ENCODE assay signal across 8 cellular contexts in the genomic region with DNA sequence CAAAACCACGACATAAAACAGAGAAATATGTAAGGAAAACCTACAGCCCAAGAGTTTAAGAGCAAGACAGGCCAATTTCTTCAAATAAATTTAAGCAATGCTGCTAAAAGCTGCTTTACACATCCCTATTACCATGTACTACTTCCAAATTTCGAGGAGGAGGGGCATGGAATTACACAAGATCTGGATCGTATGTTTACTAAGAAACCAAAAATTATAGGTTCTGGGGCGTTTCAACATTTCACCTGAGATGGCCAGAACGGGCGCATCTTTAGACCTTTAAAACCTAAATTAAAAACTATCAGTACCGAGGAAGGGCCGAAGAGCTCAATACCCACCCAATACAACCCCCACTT. TPM values are rescaled to one million over a fixed set of nuclear protein-coding genes. Genes with fewer than 3 reads are reported as not detected.
DNase-seq lines count a peak whose midpoint lies in the region; ATAC-seq, FAIRE-seq and TF ChIP-seq lines count a peak whose summit lies in the region.

No MANE protein-coding gene starts in this region.

- POLR2A ChIA-PET in A549 (lab: Yijun Ruan, JAX) = interaction anchor here (0.5 to 1.2 kb wide), 5 partner anchors 9 to 769 kb away, joined by 3 to 5 read pairs (median 4); no protein-coding TSS in a partner anchor

- H3K4me2 ChIP-seq in A549 = peak overlapping the region; percentile 87

- peaks cover 31% of the 10 kb centered on the region for H3K4me1 ChIP-seq in A549
- peaks cover 11% of the 10 kb centered on the region for H3K4me1 ChIP-seq in HUES48 (ENCODE audit: control insufficient read depth, insufficient read depth, low read length)
- peaks cover 23% of the 10 kb centered on the region in 2 donors for H3K4me1 ChIP-seq in mucosa of rectum (ENCODE audit: control insufficient read depth in 2 of 2, insufficient read depth in 2 of 2, low read length in 2 of 2)

- no peak for TF ChIP-seq EP300 in A549 (IDR thresholded peaks at IDR 0.05)

- no peak for ATAC-seq in A549
- no peak for ATAC-seq in GM21576 (IDR thresholded peaks at IDR 0.05; ENCODE audit: unreplicated experiment)

- H3K4me3 ChIP-seq in A549 (peak overlapping the region; percentile 91), HUES48 (ENCODE audit: low read depth, low read length) (peak overlapping the region; percentile 97), bronchial epithelial cell (ENCODE audit: low read depth, low read length) (peak overlapping the region; percentile 82), mucosa of rectum (ENCODE audit: low read length in 2 of 2) (peak overlapping the region; percentile 86 to 92)

- peak in 1 of 2 experiments; percentile 33 for DNase-seq in A549 (ENCODE audit: low read depth in 1 of 2, low spot score in 1 of 2)
- DNase-seq in bronchial epithelial cell (ENCODE audit: low read depth) = peak; percentile 15
- no peak for DNase-seq in NCI-H2107 treated with DMSO at 0.1 percent for 48 hours (lab: John Stamatoyannopoulos, UW; ENCODE audit: unreplicated experiment)
- DNase-seq in activated CD4-positive, CD25-positive, alpha-beta regulatory T cell (lab: John Stamatoyannopoulos, UW) = no peak
- DNase-seq in GM10266 (ENCODE audit: extremely low spot score) = no peak

- 2% methylated on average over 8 of the region's 8 CpGs for WGBS in A549 (ENCODE audit: missing lambda C conversion rate)

- no peak for TF ChIP-seq RAD21 in A549 (conservative IDR thresholded peaks at IDR 0.05 in 1 of 2, IDR thresholded peaks at IDR 0.05 in 1 of 2)

- peak overlapping the region; percentile 92 to 98 for H3K27ac ChIP-seq in A549
- peak overlapping the region; percentile 100 for H3K27ac ChIP-seq in HUES48 (ENCODE audit: low read depth, low read length)
- H3K27ac ChIP-seq in mucosa of rectum (ENCODE audit: low read depth in 2 of 2, low read length in 2 of 2) = peak overlapping the region; percentile 98 to 99

- H3K36me3 ChIP-seq in HUES48 (ENCODE audit: control insufficient read depth, insufficient read depth, low read length) (peaks cover 43% of the 10 kb centered on the region), bronchial epithelial cell (ENCODE audit: control insufficient read depth, insufficient read depth, low read length) (peaks cover 3% of the 10 kb centered on the region), mucosa of rectum (ENCODE audit: control insufficient read depth in 2 of 2, insufficient read depth in 2 of 2, low read length in 2 of 2) (peaks cover 12 to 23% of the 10 kb centered on the region in 2 donors)

- FAIRE-seq in A549 (lab: Jason Lieb, UNC) (no peak), bronchial epithelial cell (lab: Jason Lieb, UNC) (no peak)

- H3K27me3 ChIP-seq in HUES48 (ENCODE audit: control insufficient read depth, insufficient read depth, low read length) = no peaks in the 10 kb centered on the region
- no peaks in the 10 kb centered on the region for H3K27me3 ChIP-seq in bronchial epithelial cell (ENCODE audit: control insufficient read depth, insufficient read depth, low read length)
- no peaks in the 10 kb centered on the region for H3K27me3 ChIP-seq in mucosa of rectum (ENCODE audit: control insufficient read depth in 2 of 2, insufficient read depth in 2 of 2, low read length in 2 of 2)

- no peaks in the 10 kb centered on the region for H3K9me3 ChIP-seq in A549
- no peaks in the 10 kb centered on the region for H3K9me3 ChIP-seq in HUES48 (ENCODE audit: control insufficient read depth, insufficient read depth, low read length)
- H3K9me3 ChIP-seq in mucosa of rectum (ENCODE audit: control insufficient read depth in 2 of 2, low read length in 2 of 2) = no peaks in the 10 kb centered on the region

- TF ChIP-seq CTCF in A549 (IDR thresholded peaks at IDR 0.05) = no peak
- TF ChIP-seq CTCF in bronchial epithelial cell (IDR thresholded peaks at IDR 0.05; ENCODE audit: insufficient read depth, low read length, severe bottlenecking) = no peak
- no peak for TF ChIP-seq CTCF in GM10266 (IDR thresholded peaks at IDR 0.05; ENCODE audit: control insufficient read depth, insufficient read depth, low read depth, missing control alignments)

- no peak for TF ChIP-seq POLR2A in A549 (IDR thresholded peaks at IDR 0.05; ENCODE audit: low read length)

- CTCF ChIA-PET in A549 (lab: Yijun Ruan, JAX) = interaction anchor here (0.7 to 1.0 kb wide), 2 partner anchors 10 to 520 kb away, joined by 3 to 6 read pairs; no protein-coding TSS in a partner anchor

- H3K9ac ChIP-seq in HUES48 (ENCODE audit: low read depth, low read length) (peak overlapping the region; percentile 94), mucosa of rectum (ENCODE audit: low read depth in 1 of 2, low read length in 2 of 2) (peak overlapping the region; percentile 91 to 96)

TF ChIP-seq in A549, 52 proteins besides CTCF, POLR2A, EP300 and RAD21:
- 0 out of 4 replicates have a peak, but pooled peaks of 1 of the 2 experiments have one; percentile 18 for TF ChIP-seq CEBPB (IDR thresholded peaks at IDR 0.05)
- TF ChIP-seq ZC3H11A (IDR thresholded peaks at IDR 0.05) = no peak

RNA-seq across cellular contexts. Expression of gene NR2C2, which starts 0.7 kb away (rescaled TPM):
- polyA plus RNA-seq in A549 (2011; rRNA removed) (20.2 and 25.3 TPM in 2 replicates), A549 (2017; fragmentation: RNase III; extraction: RNeasy Plus Mini Kit Qiagen cat#74134 plus additional on column Dnase treatment) (12.5 to 14.6 TPM (median 14.2 TPM) in 3 replicates)
- polyA plus RNA-seq in A549 (2012; cell fraction: cytosol; rRNA removed) = 8.0 and 10.0 TPM in 2 replicates
- 20.1 and 20.9 TPM in 2 replicates for polyA plus RNA-seq in A549 (2012; cell fraction: nucleus; rRNA removed)
- polyA minus RNA-seq in A549 (2011; rRNA and poly(A)+ RNA removed) = 40.2 and 44.3 TPM in 2 replicates
- total RNA-seq in bronchial epithelial cell = 15.0 and 16.1 TPM in 2 replicates
